In the genomic region with DNA sequence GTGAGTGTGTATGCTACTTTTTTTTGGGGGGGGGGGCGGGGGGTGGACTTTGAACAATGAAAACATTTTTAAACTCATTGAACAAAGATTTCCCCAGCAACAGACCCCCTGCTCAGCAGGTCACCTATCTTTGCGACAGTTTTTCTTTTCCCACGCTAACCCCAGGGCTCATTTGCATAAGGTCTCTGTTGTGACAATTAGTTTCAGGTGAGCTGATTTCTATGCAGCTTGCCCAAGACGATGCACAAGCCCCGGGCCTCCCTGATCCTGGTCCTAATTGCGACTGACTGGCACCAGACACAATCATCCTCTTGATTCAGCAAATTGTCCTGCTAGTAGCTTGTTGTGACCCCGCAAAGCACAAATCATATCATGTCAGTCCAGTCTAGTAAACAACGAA, we compare ENCODE assay signal across 16 cellular contexts. TPM values are rescaled to one million over a fixed set of nuclear protein-coding genes. Genes with fewer than 3 reads are reported as not detected.
DNase-seq lines count a peak whose midpoint lies in the region; ATAC-seq and TF ChIP-seq lines count a peak whose summit lies in the region.
"Had no signal": no experiment of that assay in that cellular context is flagged by ENCODE, and none has a peak within 500 bp of the region (broad histone marks: within the 10 kb centered on the region; RNA-seq: fewer than 3 reads in every experiment).

No MANE protein-coding gene starts in this region.

- 36% methylated on average over 7 of the region's 8 CpGs for WGBS in HUES64

- no peaks in the 10 kb centered on the region for H3K9me3 ChIP-seq in HUES64 (ENCODE audit: insufficient read depth, low read depth, low read length)
- H3K9me3 ChIP-seq: pancreas, SJCRH30, uterus had no signal

- CTCF ChIA-PET in activated CD8-positive, alpha-beta T cell treated with anti-CD3 and anti-CD28 coated beads for 36 hours (lab: Charles Lee) = interaction anchor here (0.8 kb wide), 1 partner anchor 65 kb away, joined by 3 read pairs; no protein-coding TSS in a partner anchor

- no peak overlapping the region for H3K4me3 ChIP-seq in HUES64 (ENCODE audit: low read length)
- peak overlapping the region in 28 of 59 donors; percentile 0 to 47 (median 22) for H3K4me3 ChIP-seq in dorsolateral prefrontal cortex
- H3K4me3 ChIP-seq: pancreas, SJCRH30, uterus had no signal

- peak overlapping the region in 5 of 7 donors; percentile 19 to 86 (median 68) for H3K27ac Mint-ChIP-seq in CD14-positive monocyte
- H3K27ac Mint-ChIP-seq in nephron = peak overlapping the region; percentile 43 to 86 (median 71)
- no peak overlapping the region for H3K27ac Mint-ChIP-seq in activated CD8-positive, alpha-beta T cell treated with anti-CD3 and anti-CD28 coated beads for 36 hours
- H3K27ac Mint-ChIP-seq: activated B cell treated with CpG ODN at 0.5 μM for 24 hours; activated naive CD8-positive, alpha-beta T cell treated with anti-CD3 and anti-CD28 coated beads, Interleukin-2, amount 50 U/mL, for 24 hours had no signal

- H3K27me3 Mint-ChIP-seq in CD14-positive monocyte (ENCODE audit: low read depth in 3 of 3) = peaks cover 0 to 1% (median 0%) of the 10 kb centered on the region in 3 donors
- no peaks in the 10 kb centered on the region for H3K27me3 Mint-ChIP-seq in nephron (ENCODE audit: low read depth)
- H3K27me3 Mint-ChIP-seq in activated CD8-positive, alpha-beta T cell treated with anti-CD3 and anti-CD28 coated beads for 36 hours = no peaks in the 10 kb centered on the region
- H3K27me3 Mint-ChIP-seq: activated B cell treated with CpG ODN at 0.5 μM for 24 hours; activated naive CD8-positive, alpha-beta T cell treated with anti-CD3 and anti-CD28 coated beads, Interleukin-2, amount 50 U/mL, for 24 hours had no signal

- H3K4me3 Mint-ChIP-seq in CD14-positive monocyte = no peak overlapping the region
- H3K4me3 Mint-ChIP-seq in nephron = no peak overlapping the region
- H3K4me3 Mint-ChIP-seq in activated CD8-positive, alpha-beta T cell treated with anti-CD3 and anti-CD28 coated beads for 36 hours = no peak overlapping the region
- H3K4me3 Mint-ChIP-seq: activated B cell treated with CpG ODN at 0.5 μM for 24 hours; activated naive CD8-positive, alpha-beta T cell treated with anti-CD3 and anti-CD28 coated beads, Interleukin-2, amount 50 U/mL, for 24 hours had no signal

- intact Hi-C loops in CD14-positive monocyte (cut with micrococcal nuclease) (no loop called here), dorsolateral prefrontal cortex (cut with DNase I) (no loop called here)
- intact Hi-C loops in activated CD8-positive, alpha-beta T cell treated with anti-CD3 and anti-CD28 coated beads for 36 hours (cut with micrococcal nuclease) = no loop called here

- no peaks in the 10 kb centered on the region for H3K36me3 ChIP-seq in HUES64 (ENCODE audit: insufficient read depth, low read length)
- H3K36me3 ChIP-seq: pancreas, uterus had no signal

- no peak for TF ChIP-seq CTCF in CD14-positive monocyte (IDR thresholded peaks at IDR 0.05)
- TF ChIP-seq CTCF in dorsolateral prefrontal cortex (IDR thresholded peaks at IDR 0.05 in 54 of 56, conservative IDR thresholded peaks at IDR 0.05 in 2 of 56; ENCODE audit: low read depth in 1 of 56, partially characterized antibody in 56 of 56) = no peak
- TF ChIP-seq CTCF in nephron (IDR thresholded peaks at IDR 0.05; ENCODE audit: unreplicated experiment in 3 of 3) = no peak
- TF ChIP-seq CTCF in foreskin keratinocyte (conservative IDR thresholded peaks at IDR 0.05) = no peak
- no peak for TF ChIP-seq CTCF in activated CD8-positive, alpha-beta T cell treated with anti-CD3 and anti-CD28 coated beads for 36 hours (IDR thresholded peaks at IDR 0.05)

- H3K9ac ChIP-seq in HUES64 (ENCODE audit: low read depth, low read length) = peak overlapping the region; percentile 11; the same call in 1 of the 2 replicates

- DNase-seq in CD14-positive monocyte (ENCODE audit: low spot score) (no peak), dorsolateral prefrontal cortex (no peak), foreskin keratinocyte (no peak), NCI-H510A (lab: John Stamatoyannopoulos, UW) (no peak)
- DNase-seq in activated CD8-positive, alpha-beta T cell treated with anti-CD3 and anti-CD28 coated beads for 36 hours = no peak
- DNase-seq: activated B cell treated with CpG ODN at 0.5 μM for 24 hours; activated naive CD8-positive, alpha-beta T cell treated with anti-CD3 and anti-CD28 coated beads, Interleukin-2, amount 50 U/mL, for 24 hours; activated T-cell treated with anti-CD3 and anti-CD28 coated beads for 4 hours; NCI-H187; pancreas; stimulated activated CD4-positive, alpha-beta T cell treated with anti-CD3 and anti-CD28 coated beads, Interleukin-15, amount 100 ng/mL, for 24 hours; uterus had no signal

- H3K27me3 ChIP-seq in HUES64 (ENCODE audit: insufficient read depth, low read length) (no peaks in the 10 kb centered on the region), dorsolateral prefrontal cortex (no peaks in the 10 kb centered on the region), foreskin keratinocyte (peaks cover 2% of the 10 kb centered on the region)
- H3K27me3 ChIP-seq: pancreas, SJCRH30, uterus had no signal

- H3K27ac ChIP-seq in HUES64 (ENCODE audit: low read depth, low read length) (peak overlapping the region; percentile 71), dorsolateral prefrontal cortex (peak overlapping the region; percentile 35 to 99 (median 96)), foreskin keratinocyte (no peak overlapping the region)
- H3K27ac ChIP-seq: pancreas, SJCRH30 had no signal

- H3K36me3 Mint-ChIP-seq in CD14-positive monocyte (peaks cover 77 to 86% of the 10 kb centered on the region in 2 donors), nephron (ENCODE audit: low read depth) (peaks cover 27% of the 10 kb centered on the region)
- no peaks in the 10 kb centered on the region for H3K36me3 Mint-ChIP-seq in activated CD8-positive, alpha-beta T cell treated with anti-CD3 and anti-CD28 coated beads for 36 hours (ENCODE audit: low read depth)

- H3K9me3 Mint-ChIP-seq in CD14-positive monocyte (no peaks in the 10 kb centered on the region), nephron (no peaks in the 10 kb centered on the region)
- no peaks in the 10 kb centered on the region for H3K9me3 Mint-ChIP-seq in activated CD8-positive, alpha-beta T cell treated with anti-CD3 and anti-CD28 coated beads for 36 hours
- H3K9me3 Mint-ChIP-seq: activated B cell treated with CpG ODN at 0.5 μM for 24 hours; activated naive CD8-positive, alpha-beta T cell treated with anti-CD3 and anti-CD28 coated beads, Interleukin-2, amount 50 U/mL, for 24 hours had no signal

- POLR2A ChIA-PET in activated CD8-positive, alpha-beta T cell treated with anti-CD3 and anti-CD28 coated beads for 36 hours (lab: Charles Lee) = no interaction called here

- ATAC-seq in foreskin keratinocyte = no peak
- no peak for ATAC-seq in HG02884 (IDR thresholded peaks at IDR 0.05; ENCODE audit: unreplicated experiment)
- no peak for ATAC-seq in activated CD8-positive, alpha-beta T cell treated with anti-CD3 and anti-CD28 coated beads for 36 hours
- ATAC-seq: activated naive CD8-positive, alpha-beta T cell treated with anti-CD3 and anti-CD28 coated beads, Interleukin-2, amount 50 U/mL, for 24 hours; pancreas had no signal

- peaks cover 49% of the 10 kb centered on the region for H3K4me1 ChIP-seq in HUES64 (ENCODE audit: insufficient read depth, low read length)
- no peaks in the 10 kb centered on the region for H3K4me1 ChIP-seq in foreskin keratinocyte

- H3K4me1 Mint-ChIP-seq in CD14-positive monocyte (peaks cover 69% of the 10 kb centered on the region), nephron (peaks cover 83% of the 10 kb centered on the region)
- H3K4me1 Mint-ChIP-seq in activated CD8-positive, alpha-beta T cell treated with anti-CD3 and anti-CD28 coated beads for 36 hours (ENCODE audit: low read depth) = peaks cover 18% of the 10 kb centered on the region

RNA-seq across cellular contexts. Expression of a gene that starts 40.3 kb away (rescaled TPM):
- polyA plus RNA-seq in CD14-positive monocyte = 10 to 100 TPM; 76.8 to 93.8 TPM
- 16.7 TPM for polyA plus RNA-seq in HUES64 (2013, experiment 1 of 2)
- 24.0 TPM for polyA plus RNA-seq in HUES64 (2013, experiment 2 of 2)
- total RNA-seq in dorsolateral prefrontal cortex = 100 to 1,000 TPM; 160 to 942 (median 318) TPM
- 0.03 and 0.11 TPM in 2 replicates for total RNA-seq in foreskin keratinocyte
- 0.08 TPM in 2 replicates for polyA plus RNA-seq in foreskin keratinocyte
- 10 to 100 TPM; 13.5 to 14.9 TPM for total RNA-seq in activated CD8-positive, alpha-beta T cell treated with anti-CD3 and anti-CD28 coated beads for 36 hours

Comparison
In these comparisons a context has a peak if more than half of its experiments do, and no peak if none do; other contexts are left out.
1. RNA of a gene that starts 40.3 kb away (total RNA-seq): 160 to 942 TPM in dorsolateral prefrontal cortex and 13.5 to 14.9 TPM in activated CD8-positive, alpha-beta T cell treated with anti-CD3 and anti-CD28 coated beads for 36 hours; 0.03 to 0.11 TPM in foreskin keratinocyte; every median in the first group is over 10 times any median in the second.